5 cellular contexts compared by ENCODE assay signal in the genomic region with DNA sequence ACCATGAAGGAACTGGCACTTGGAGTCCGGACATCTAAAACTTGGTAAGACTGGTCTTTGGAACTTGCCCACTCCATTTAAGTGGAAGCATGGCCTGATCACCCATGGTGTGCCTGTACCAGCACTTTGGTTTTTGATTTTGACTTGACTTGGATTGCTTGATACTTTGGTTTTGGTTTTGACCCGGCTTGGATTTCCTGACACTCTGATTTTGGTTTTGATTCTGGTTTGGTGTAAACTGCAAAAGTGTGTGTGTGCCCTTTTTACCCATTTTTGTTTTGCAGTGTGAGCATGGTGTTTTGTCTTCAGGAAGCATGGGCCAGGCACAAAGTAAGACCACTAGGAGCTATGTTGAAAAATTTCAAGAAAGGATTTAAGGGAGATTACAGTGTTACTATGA. TPM values are rescaled to one million over a fixed set of nuclear protein-coding genes. Genes with fewer than 3 reads are reported as not detected.
"Had no signal": no experiment of that assay in that cellular context is flagged by ENCODE, and none has a peak within 500 bp of the region (broad histone marks: within the 10 kb centered on the region; RNA-seq: fewer than 3 reads in every experiment).

No MANE protein-coding gene starts in this region.

RNA-seq across cellular contexts. Expression of a gene that starts 3.2 kb away (rescaled TPM):
- total RNA-seq: mesothelial cell of epicardium; myocyte; natural killer cell treated with Interleukin-12 subunit alpha and Interleukin-12 subunit beta and Interleukin-15 and Interleukin-18, amount 100 ng/mL, for 72 hours had no signal

RNA-seq across cellular contexts. Expression of a gene that starts 56.8 kb away (rescaled TPM):
- total RNA-seq: glomerular endothelial cell, kidney epithelial cell, mesothelial cell of epicardium, myocyte had no signal
